7 cellular contexts compared by ENCODE assay signal in genomic region chr16:56606071-56606687, GRCh38. TPM values are rescaled to one million over a fixed set of nuclear protein-coding genes. Genes with fewer than 3 reads are reported as not detected.
DNase-seq lines count a peak whose midpoint lies in the region; ATAC-seq and TF ChIP-seq lines count a peak whose summit lies in the region.

No MANE protein-coding gene starts in this region.

- H4K20me1 ChIP-seq in hepatocyte (ENCODE audit: insufficient read depth, poor library complexity, severe bottlenecking): no peaks in the 10 kb centered on the region

- H3K4me2 ChIP-seq in hepatocyte: peak overlapping the region; percentile 77

- TF ChIP-seq CTCF in hepatocyte (IDR thresholded peaks at IDR 0.05; ENCODE audit: poor library complexity) (no peak), stomach (IDR thresholded peaks at IDR 0.05) (no peak)

- H3K4me3 ChIP-seq in hepatocyte (no peak overlapping the region), stomach (no peak overlapping the region)

- peaks cover 7% of the 10 kb centered on the region for H3K36me3 Mint-ChIP-seq in activated T-helper 17 cell treated with anti-CD3 and anti-CD28 coated beads, Interleukin-2, amount 50 U/mL, for 72 hours (ENCODE audit: low read depth)

- H3K27me3 ChIP-seq in hepatocyte: peaks cover 4% of the 10 kb centered on the region
- peaks cover 0 to 4% (median 0%) of the 10 kb centered on the region in 3 donors for H3K27me3 ChIP-seq in stomach

- no peaks in the 10 kb centered on the region for H3K9me3 Mint-ChIP-seq in activated T-helper 17 cell treated with anti-CD3 and anti-CD28 coated beads, Interleukin-2, amount 50 U/mL, for 72 hours

- H2AFZ ChIP-seq in hepatocyte: no peak overlapping the region

- no peaks in the 10 kb centered on the region for H3K9me3 ChIP-seq in hepatocyte (ENCODE audit: low read depth)
- no peaks in the 10 kb centered on the region for H3K9me3 ChIP-seq in stomach

- no peaks in the 10 kb centered on the region for H3K36me3 ChIP-seq in hepatocyte (replicated peaks; ENCODE audit: insufficient read depth, low read depth)
- H3K36me3 ChIP-seq in stomach: no peaks in the 10 kb centered on the region

- H3K4me1 Mint-ChIP-seq in activated T-helper 17 cell treated with anti-CD3 and anti-CD28 coated beads, Interleukin-2, amount 50 U/mL, for 72 hours: peaks cover 33% of the 10 kb centered on the region

- no peak for TF ChIP-seq EP300 in stomach (IDR thresholded peaks at IDR 0.05)

- 73% methylated on average over 4 of the region's 4 CpGs for WGBS in hepatocyte (ENCODE audit: low lambda C conversion rate, missing lambda C conversion rate)
- WGBS in stomach, 5 donors: 59 to 71% (median 65%) methylated on average over 4 of the region's 4 CpGs

- no peak for TF ChIP-seq POLR2A in stomach (IDR thresholded peaks at IDR 0.05)

- no peaks in the 10 kb centered on the region for H3K27me3 Mint-ChIP-seq in activated T-helper 17 cell treated with anti-CD3 and anti-CD28 coated beads, Interleukin-2, amount 50 U/mL, for 72 hours

- intact Hi-C loops in stomach (cut with DNase I; ENCODE audit: low total_unique reads): no loop called here

- peaks cover 26% of the 10 kb centered on the region for H3K4me1 ChIP-seq in hepatocyte (ENCODE audit: insufficient read depth)
- peaks cover 29 to 50% (median 43%) of the 10 kb centered on the region in 4 donors for H3K4me1 ChIP-seq in stomach

- H3K9me2 ChIP-seq in hepatocyte (replicated peaks; ENCODE audit: insufficient read depth): no peaks in the 10 kb centered on the region

- H3K27ac Mint-ChIP-seq in activated T-helper 17 cell treated with anti-CD3 and anti-CD28 coated beads, Interleukin-2, amount 50 U/mL, for 72 hours: no peak overlapping the region

- peak overlapping the region; percentile 98 for H3K4me3 Mint-ChIP-seq in activated T-helper 17 cell treated with anti-CD3 and anti-CD28 coated beads, Interleukin-2, amount 50 U/mL, for 72 hours

- DNase-seq in HS-5 (ENCODE audit: low read depth) (peak; percentile 92), hepatocyte (ENCODE audit: low spot score) (peak; percentile 53), stomach (no peak), OCI-M1 (lab: John Stamatoyannopoulos, UW) (no peak), DMS153 treated with DMSO at 0.1 percent for 48 hours (lab: John Stamatoyannopoulos, UW; ENCODE audit: unreplicated experiment) (no peak)

- no peaks in the 10 kb centered on the region for H3K79me2 ChIP-seq in hepatocyte

- H3K27ac ChIP-seq in hepatocyte: peak overlapping the region; percentile 87
- H3K27ac ChIP-seq in stomach: peak overlapping the region; percentile 88 to 96 (median 92)

- ATAC-seq in activated T-helper 17 cell treated with anti-CD3 and anti-CD28 coated beads, Interleukin-2, amount 50 U/mL, for 72 hours (replicated peaks): no peak
- no peak for ATAC-seq in GM19023 (IDR thresholded peaks at IDR 0.05; ENCODE audit: unreplicated experiment)

RNA-seq across cellular contexts. Expression of gene MT2A, which starts 2.2 kb away (rescaled TPM):
- 100 to 1,000 TPM in 1 of 2 donors, 10 to 100 TPM in 1; 25.6 to 114 TPM for total RNA-seq in activated T-helper 17 cell treated with anti-CD3 and anti-CD28 coated beads, Interleukin-2, amount 50 U/mL, for 72 hours
- total RNA-seq in hepatocyte: 64.9 and 70.3 TPM in 2 replicates
- 914 and 1,143 TPM in 2 replicates for polyA plus RNA-seq in hepatocyte
- total RNA-seq in stomach: 100 to 1,000 TPM in 3 of 5 donors, 10 to 100 TPM in 2; 38.8 to 291 (median 111) TPM
- 1,000 to 10,000 TPM in 2 of 3 donors, 100 to 1,000 TPM in 1; 949 to 1,839 (median 1,778) TPM for polyA plus RNA-seq in stomach

RNA-seq across cellular contexts. Expression of gene MT3, which starts 16.9 kb away (rescaled TPM):
- total RNA-seq in activated T-helper 17 cell treated with anti-CD3 and anti-CD28 coated beads, Interleukin-2, amount 50 U/mL, for 72 hours: 10 to 100 TPM in 1 of 2 donors, 1 to 10 TPM in 1; 3.0 to 73.8 TPM
- not detected in 2 replicates for total RNA-seq in hepatocyte
- polyA plus RNA-seq in hepatocyte: not detected in 2 replicates
- 1 to 10 TPM in 1 of 5 donors, not detected in 4; 2.2 TPM for total RNA-seq in stomach
- polyA plus RNA-seq in stomach: 1 to 10 TPM; 3.1 to 5.0 (median 4.9) TPM

RNA-seq across cellular contexts. Expression of gene MT1E, which starts 19.4 kb away (rescaled TPM):
- total RNA-seq in activated T-helper 17 cell treated with anti-CD3 and anti-CD28 coated beads, Interleukin-2, amount 50 U/mL, for 72 hours: under 1 TPM in 1 of 2 donors, not detected in 1; 0.53 TPM
- total RNA-seq in hepatocyte (42.3 and 65.5 TPM in 2 replicates), stomach (100 to 1,000 TPM in 4 of 5 donors, 10 to 100 TPM in 1; 16.1 to 704 (median 292) TPM)
- polyA plus RNA-seq in hepatocyte (105 and 121 TPM in 2 replicates), stomach (1,000 to 10,000 TPM in 2 of 3 donors, 100 to 1,000 TPM in 1; 445 to 1,956 (median 1,098) TPM)

RNA-seq across cellular contexts. Expression of gene MT1M, which starts 26.3 kb away (rescaled TPM):
- total RNA-seq in activated T-helper 17 cell treated with anti-CD3 and anti-CD28 coated beads, Interleukin-2, amount 50 U/mL, for 72 hours: not detected
- total RNA-seq in hepatocyte: 0.60 TPM in 1 of 2 replicates, not detected in the other
- polyA plus RNA-seq in hepatocyte: 0.26 TPM in 1 of 2 replicates, not detected in the other
- total RNA-seq in stomach: 10 to 100 TPM in 3 of 5 donors, 1 to 10 TPM in 1, not detected in 1; 5.2 to 57.4 (median 25.3) TPM
- polyA plus RNA-seq in stomach: 100 to 1,000 TPM; 135 to 155 (median 138) TPM

RNA-seq across cellular contexts. Expression of gene MT1A, which starts 32.3 kb away (rescaled TPM):
- 1 to 10 TPM; 1.5 to 6.5 TPM for total RNA-seq in activated T-helper 17 cell treated with anti-CD3 and anti-CD28 coated beads, Interleukin-2, amount 50 U/mL, for 72 hours
- total RNA-seq in hepatocyte: not detected in 2 replicates
- 1.9 and 2.7 TPM in 2 replicates for polyA plus RNA-seq in hepatocyte
- total RNA-seq in stomach: 10 to 100 TPM in 2 of 5 donors, 1 to 10 TPM in 2, not detected in 1; 3.3 to 56.7 (median 25.5) TPM
- 100 to 1,000 TPM; 117 to 185 (median 169) TPM for polyA plus RNA-seq in stomach

Comparison
In these comparisons a context has a peak if more than half of its experiments do, and no peak if none do; other contexts are left out.
1. DNase-seq: peak in HS-5 (single experiment) and hepatocyte (single experiment); none in stomach (single experiment), OCI-M1 (single experiment) and DMS153 treated with DMSO at 0.1 percent for 48 hours (single experiment).
2. RNA of gene MT1E, which starts 19.4 kb away (total RNA-seq): 16.1 to 704 TPM in stomach and 42.3 to 65.5 TPM in hepatocyte; 0.53 TPM in activated T-helper 17 cell treated with anti-CD3 and anti-CD28 coated beads, Interleukin-2, amount 50 U/mL, for 72 hours; every median in the first group is over 10 times any median in the second.